8 cellular contexts compared by ENCODE assay signal in the genomic region with DNA sequence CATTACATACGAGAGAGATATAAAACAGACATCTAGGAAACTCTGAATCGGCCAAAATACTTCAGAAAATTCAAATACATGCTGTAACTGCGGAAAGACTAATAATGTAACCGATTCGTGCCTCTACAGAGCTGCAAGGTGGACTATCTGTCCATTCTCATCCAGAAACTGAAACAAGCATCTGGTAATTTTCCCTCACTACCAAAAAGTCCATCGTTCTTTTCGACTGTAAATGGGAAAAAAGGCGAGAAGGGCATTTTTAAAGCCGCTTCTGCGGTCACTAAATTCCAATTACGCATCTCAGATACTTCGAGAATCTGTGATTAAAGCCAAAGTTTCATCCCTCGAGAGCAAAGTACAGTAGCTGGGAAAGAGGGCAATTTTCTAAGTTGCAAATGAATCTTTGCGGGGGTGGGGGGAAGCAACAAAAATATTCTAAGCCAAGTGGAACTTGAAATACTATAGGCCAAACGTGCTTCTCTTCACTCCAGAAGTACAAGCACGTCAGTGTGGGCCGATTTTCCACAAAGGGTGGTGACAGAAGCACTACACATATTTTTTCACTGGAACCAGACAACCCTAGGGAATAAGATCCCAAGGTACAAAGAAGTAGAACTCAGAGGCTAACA. TPM values are rescaled to one million over a fixed set of nuclear protein-coding genes. Genes with fewer than 3 reads are reported as not detected.
DNase-seq lines count a peak whose midpoint lies in the region; ATAC-seq, FAIRE-seq and TF ChIP-seq lines count a peak whose summit lies in the region.

No MANE protein-coding gene starts in this region.

- peak; percentile 18 for FAIRE-seq in endometrium (lab: Jason Lieb, UNC)

- no peaks in the 10 kb centered on the region for H3K9me3 Mint-ChIP-seq in osteocyte (ENCODE audit: unreplicated experiment)

- H3K9me3 ChIP-seq in DOHH2 (ENCODE audit: control insufficient read depth, insufficient read depth, low read length): no peaks in the 10 kb centered on the region
- no peaks in the 10 kb centered on the region for H3K9me3 ChIP-seq in OCI-LY1 (ENCODE audit: low read length)

- peaks cover 37% of the 10 kb centered on the region for H3K4me1 ChIP-seq in DOHH2 (ENCODE audit: control insufficient read depth, low read length)
- H3K4me1 ChIP-seq in OCI-LY1 (ENCODE audit: insufficient read depth, low read length, severe bottlenecking): peaks cover 30% of the 10 kb centered on the region

- H3K36me3 Mint-ChIP-seq in osteocyte (ENCODE audit: unreplicated experiment): peaks cover 12% of the 10 kb centered on the region

- H3K27ac ChIP-seq in DOHH2 (ENCODE audit: low read depth, low read length) (peak overlapping the region; percentile 68), OCI-LY1 (ENCODE audit: low read depth, low read length, poor library complexity, severe bottlenecking) (peak overlapping the region; percentile 74)

- peak overlapping the region; percentile 94 for H3K4me3 ChIP-seq in DOHH2 (ENCODE audit: low read length)
- H3K4me3 ChIP-seq in OCI-LY1 (ENCODE audit: low read depth, low read length, poor library complexity, severe bottlenecking): peak overlapping the region; percentile 97

- H2AFZ ChIP-seq in OCI-LY1 (ENCODE audit: low read length): no peak overlapping the region

- peak overlapping the region; percentile 94 for H3K9ac ChIP-seq in OCI-LY1 (ENCODE audit: low read length)

- H3K9me2 ChIP-seq in DOHH2 (replicated peaks; ENCODE audit: control insufficient read depth, low read length) (no peaks in the 10 kb centered on the region), OCI-LY1 (ENCODE audit: low read depth, low read length) (no peaks in the 10 kb centered on the region)

- peak overlapping the region; percentile 99 for H3K27ac Mint-ChIP-seq in osteocyte (ENCODE audit: unreplicated experiment)

- TF ChIP-seq CTCF in DOHH2 (IDR thresholded peaks at IDR 0.05; ENCODE audit: low read depth, low read length, poor library complexity, severe bottlenecking): no peak
- no peak for TF ChIP-seq CTCF in OCI-LY1 (IDR thresholded peaks at IDR 0.05; ENCODE audit: low read length)
- TF ChIP-seq CTCF in osteocyte (IDR thresholded peaks at IDR 0.05): no peak

- no peaks in the 10 kb centered on the region for H3K27me3 Mint-ChIP-seq in osteocyte (ENCODE audit: unreplicated experiment)

- peaks cover 77% of the 10 kb centered on the region for H3K79me2 ChIP-seq in DOHH2 (ENCODE audit: control insufficient read depth, low read length)
- peaks cover 39% of the 10 kb centered on the region for H3K79me2 ChIP-seq in OCI-LY1 (ENCODE audit: insufficient read depth, low read length)

- no peaks in the 10 kb centered on the region for H3K27me3 ChIP-seq in DOHH2 (ENCODE audit: control insufficient read depth, low read length)
- no peaks in the 10 kb centered on the region for H3K27me3 ChIP-seq in OCI-LY1 (ENCODE audit: insufficient read depth, low read length)

- peaks cover 39% of the 10 kb centered on the region for H3K4me1 Mint-ChIP-seq in osteocyte (ENCODE audit: unreplicated experiment)

- H4K20me1 ChIP-seq in DOHH2 (ENCODE audit: control insufficient read depth, insufficient read depth, low read depth, low read length) (peaks cover 28% of the 10 kb centered on the region), OCI-LY1 (ENCODE audit: insufficient read depth, low read length) (no peaks in the 10 kb centered on the region)

- DNase-seq in osteocyte (ENCODE audit: extremely low spot score, unreplicated experiment) (no peak), hepatic stellate cell (ENCODE audit: low spot score) (no peak)

- H3F3A ChIP-seq in DOHH2 (ENCODE audit: control insufficient read depth, insufficient read depth): peaks cover 2% of the 10 kb centered on the region
- H3F3A ChIP-seq in OCI-LY1 (ENCODE audit: insufficient read depth, low read length): no peaks in the 10 kb centered on the region

- H3K4me2 ChIP-seq in DOHH2 (ENCODE audit: low read length) (peak overlapping the region; percentile 84), OCI-LY1 (ENCODE audit: low read length) (peak overlapping the region; percentile 98)

- peaks cover 32% of the 10 kb centered on the region for H3K36me3 ChIP-seq in DOHH2 (ENCODE audit: control insufficient read depth, low read length)
- peaks cover 4% of the 10 kb centered on the region; the same call in 1 of the 2 replicates for H3K36me3 ChIP-seq in OCI-LY1 (ENCODE audit: insufficient read depth, low read length)

- peak overlapping the region; percentile 93 for H3K4me3 Mint-ChIP-seq in osteocyte (ENCODE audit: unreplicated experiment)

- no peak for ATAC-seq in GM18858 (IDR thresholded peaks at IDR 0.05; ENCODE audit: unreplicated experiment)
- no peak for ATAC-seq in HG03196 (IDR thresholded peaks at IDR 0.05; ENCODE audit: unreplicated experiment)
- ATAC-seq in HG02678 (IDR thresholded peaks at IDR 0.05; ENCODE audit: unreplicated experiment): no peak

RNA-seq across cellular contexts. Expression of a gene that starts 1.2 kb away (rescaled TPM):
- 113 and 127 TPM in 2 replicates for total RNA-seq in osteocyte

RNA-seq across cellular contexts. Expression of a gene that starts 26.6 kb away (rescaled TPM):
- total RNA-seq in osteocyte: 3.2 and 3.5 TPM in 2 replicates

RNA-seq across cellular contexts. Expression of a gene that starts 33.8 kb away (rescaled TPM):
- total RNA-seq in osteocyte: 35.6 and 42.6 TPM in 2 replicates

RNA-seq across cellular contexts. Expression of a gene that starts 41.1 kb away (rescaled TPM):
- not detected in 2 replicates for total RNA-seq in osteocyte
